35 cellular contexts compared by ENCODE assay signal in genomic region chr12:106679576-106679975, GRCh38.
DNase-seq lines count a peak whose midpoint lies in the region; ATAC-seq and TF ChIP-seq lines count a peak whose summit lies in the region.
"Had no signal": no experiment of that assay in that cellular context is flagged by ENCODE, and none has a peak within 500 bp of the region (broad histone marks: within the 10 kb centered on the region; RNA-seq: fewer than 3 reads in every experiment).

No MANE protein-coding gene starts in this region.

- H3K36me3 ChIP-seq in HAP-1 (replicated peaks) (no peaks in the 10 kb centered on the region), lung (ENCODE audit: control insufficient read depth in 2 of 2, insufficient read depth in 2 of 2, low read length in 2 of 2) (no peaks in the 10 kb centered on the region)
- H3K36me3 ChIP-seq: BE2C; BLaER1; BLaER1 treated with 17β-estradiol and CSF1 and Interleukin-3, amounts not matched to agents 10 nM and 100 nM had no signal

- DNase-seq in HAP-1 (ENCODE audit: low spot score in 2 of 2): peak; percentile 71 to 95
- DNase-seq in left kidney (ENCODE audit: low read depth, low spot score): peak; percentile 14
- DNase-seq in lung (ENCODE audit: low spot score): peak; percentile 2
- DNase-seq in neural crest cell (ENCODE audit: low read depth, low spot score): no peak
- DNase-seq in NCI-H187 treated with DMSO at 0.1 percent for 48 hours (lab: John Stamatoyannopoulos, UW): no peak
- no peak for DNase-seq in LoVo (ENCODE audit: low spot score)
- no peak for DNase-seq in COLO829 (ENCODE audit: low spot score)
- DNase-seq: 8988T; ACHN; AML-193; BE2C; C1 segment of cervical spinal cord; Caco-2; Calu3; CD4-positive, alpha-beta memory T cell; CD4-positive, alpha-beta T cell; CD4-positive, CD25-positive, alpha-beta regulatory T cell; CD8-positive, alpha-beta memory T cell; CD8-positive, alpha-beta T cell; COR-L47; DMS 273 treated with DMSO at 0.1 percent for 48 hours; DMS153; DMS53; DMS79; DMS79 treated with DMSO at 0.1 percent for 48 hours; DND-41; EL had no signal

- H3K27ac Mint-ChIP-seq in neural crest cell (ENCODE audit: unreplicated experiment): peak overlapping the region; percentile 23
- H3K27ac Mint-ChIP-seq: B cell; CD4-positive, alpha-beta memory T cell; CD4-positive, alpha-beta T cell; CD4-positive, CD25-positive, alpha-beta regulatory T cell; CD8-positive, alpha-beta memory T cell; CD8-positive, alpha-beta T cell had no signal

- peaks cover 4% of the 10 kb centered on the region for H3K9me3 Mint-ChIP-seq in neural crest cell
- H3K9me3 Mint-ChIP-seq: CD4-positive, alpha-beta memory T cell; CD4-positive, alpha-beta T cell; CD4-positive, CD25-positive, alpha-beta regulatory T cell; CD8-positive, alpha-beta memory T cell; CD8-positive, alpha-beta T cell had no signal

- H3K4me1 ChIP-seq in HAP-1: peaks cover 15% of the 10 kb centered on the region
- H3K4me1 ChIP-seq in lung (ENCODE audit: control insufficient read depth in 2 of 2, insufficient read depth in 2 of 2, low read length in 2 of 2): no peaks in the 10 kb centered on the region
- H3K4me1 ChIP-seq: A549; BE2C; BLaER1; BLaER1 treated with 17β-estradiol and CSF1 and Interleukin-3, amounts not matched to agents 10 nM and 100 nM; Caco-2 had no signal

- no peaks in the 10 kb centered on the region for H3K27me3 Mint-ChIP-seq in neural crest cell (ENCODE audit: low read depth)

- H3K4me1 Mint-ChIP-seq in neural crest cell: peaks cover 61% of the 10 kb centered on the region
- H3K4me1 Mint-ChIP-seq: B cell; CD14-positive monocyte; CD4-positive, CD25-positive, alpha-beta regulatory T cell had no signal

- no peak overlapping the region for H3K4me3 Mint-ChIP-seq in neural crest cell
- H3K4me3 Mint-ChIP-seq: B cell; CD14-positive monocyte; CD4-positive, alpha-beta memory T cell; CD4-positive, alpha-beta T cell; CD4-positive, CD25-positive, alpha-beta regulatory T cell; CD8-positive, alpha-beta memory T cell; CD8-positive, alpha-beta T cell had no signal

- H3K9me3 ChIP-seq in HAP-1 (no peaks in the 10 kb centered on the region), lung (ENCODE audit: control insufficient read depth in 2 of 2, insufficient read depth in 1 of 2, low read length in 1 of 2) (no peaks in the 10 kb centered on the region)
- H3K9me3 ChIP-seq: A549; BE2C; BLaER1; BLaER1 treated with 17β-estradiol and CSF1 and Interleukin-3, amounts not matched to agents 10 nM and 100 nM; Caco-2 had no signal

- TF ChIP-seq CTCF in lung (IDR thresholded peaks at IDR 0.05; ENCODE audit: control extremely low read depth, extremely low read depth): no peak
- no peak for TF ChIP-seq CTCF in neural crest cell (conservative IDR thresholded peaks at IDR 0.05)

- WGBS in lung, 2 donors: 79 to 88% methylated on average over 1 of the region's 1 CpG

- peaks cover 35% of the 10 kb centered on the region for H3K36me3 Mint-ChIP-seq in neural crest cell (ENCODE audit: low read depth)
- H3K36me3 Mint-ChIP-seq: CD14-positive monocyte; CD4-positive, alpha-beta memory T cell; CD4-positive, CD25-positive, alpha-beta regulatory T cell; CD8-positive, alpha-beta T cell had no signal

- no peak overlapping the region for H3K27ac ChIP-seq in lung (ENCODE audit: low read depth in 1 of 2, low read length in 1 of 2)
- H3K27ac ChIP-seq: 22Rv1; A549; BLaER1; BLaER1 treated with 17β-estradiol and CSF1 and Interleukin-3, amounts not matched to agents 10 nM and 100 nM; C4-2B had no signal

- H3K27me3 ChIP-seq in HAP-1 (ENCODE audit: low read depth): no peaks in the 10 kb centered on the region
- H3K27me3 ChIP-seq in lung (ENCODE audit: control insufficient read depth, insufficient read depth): no peaks in the 10 kb centered on the region
- H3K27me3 ChIP-seq: BE2C; BLaER1; BLaER1 treated with 17β-estradiol and CSF1 and Interleukin-3, amounts not matched to agents 10 nM and 100 nM had no signal

- in situ Hi-C loops in HAP-1 (cut with MboI; ENCODE audit: low sequenced_read_pairs): no loop called here

- ATAC-seq in lung (ENCODE audit: insufficient read depth, low FRiP score) (no peak), GM19328 (IDR thresholded peaks at IDR 0.05; ENCODE audit: unreplicated experiment) (no peak)
- ATAC-seq: A549; CD8-positive, alpha-beta T cell had no signal

- H3K4me3 ChIP-seq in HAP-1 (no peak overlapping the region), lung (no peak overlapping the region)
- H3K4me3 ChIP-seq: A549; BLaER1; BLaER1 treated with 17β-estradiol and CSF1 and Interleukin-3, amounts not matched to agents 10 nM and 100 nM had no signal

Comparison
In these comparisons a context has a peak if more than half of its experiments do, and no peak if none do; other contexts are left out.
1. DNase-seq: peak in HAP-1 (2 of 2), left kidney (single experiment) and lung (single experiment); none in neural crest cell (single experiment), NCI-H187 treated with DMSO at 0.1 percent for 48 hours (single experiment), LoVo (single experiment) and COLO829 (single experiment).